35 cellular contexts compared by ENCODE assay signal in the genomic region with DNA sequence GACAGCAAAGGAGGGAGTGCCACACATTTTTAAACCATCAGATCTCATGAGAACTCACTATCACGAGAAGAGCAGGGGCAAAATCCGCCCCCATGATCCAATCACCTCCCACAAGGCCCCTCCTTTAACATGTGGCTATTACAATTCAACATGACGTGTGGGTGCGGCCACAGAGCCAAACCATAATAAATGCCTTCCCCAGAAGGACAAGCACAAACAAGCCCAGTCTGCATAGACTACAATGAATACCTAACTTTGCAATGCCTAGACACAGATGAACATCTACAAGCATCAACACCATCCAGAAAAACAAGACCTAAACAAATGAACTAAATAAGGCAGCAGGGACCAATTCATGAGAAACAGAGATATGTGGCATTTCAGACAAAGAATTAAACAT. TPM values are rescaled to one million over a fixed set of nuclear protein-coding genes. Genes with fewer than 3 reads are reported as not detected.
"Had no signal": no experiment of that assay in that cellular context is flagged by ENCODE, and none has a peak within 500 bp of the region (broad histone marks: within the 10 kb centered on the region; RNA-seq: fewer than 3 reads in every experiment).

No MANE protein-coding gene starts in this region.

- H3K9ac ChIP-seq: neural progenitor cell, parathyroid adenoma had no signal

- H3K79me2 ChIP-seq: hepatocyte, parathyroid adenoma had no signal

- H3K36me3 ChIP-seq: gastroesophageal sphincter, heart left ventricle, left lung, neural progenitor cell, right atrium auricular region, stomach, thoracic aorta, tibial nerve, upper lobe of right lung, uterus had no signal

- H3K27me3 ChIP-seq: gastroesophageal sphincter, hepatocyte, left lung, neural progenitor cell, right atrium auricular region, stomach, tibial nerve, upper lobe of right lung, uterus had no signal

- H3K27ac Mint-ChIP-seq: dendritic cell treated with granulocyte-macrophage colony-stimulating factor and Interleukin-4, amounts not matched to agents 40 ng/mL and 50 ng/mL, for 4 days; endodermal cell; naive thymus-derived CD4-positive, alpha-beta T cell; nephron; neural progenitor cell; progenitor cell of endocrine pancreas; stimulated activated effector memory CD8-positive, alpha-beta T cell treated with anti-CD3 and anti-CD28 coated beads, Interleukin-12 subunit alpha, Interleukin-12 subunit beta, amount 100 ng/mL, for 72 hours had no signal

- H3K9me3 ChIP-seq: thoracic aorta, upper lobe of right lung, uterus had no signal

- DNase-seq: effector CD8-positive, alpha-beta T cell; endodermal cell; erythroblast; foreskin fibroblast; heart left ventricle; left cardiac atrium; left lung; mesendoderm; midbrain; naive thymus-derived CD4-positive, alpha-beta T cell; stimulated activated CD4-positive, alpha-beta T cell treated with anti-CD3 and anti-CD28 coated beads, Interleukin-2, amount 100 ng/mL, for 24 hours; stimulated activated CD4-positive, alpha-beta T cell treated with anti-CD3 and anti-CD28 coated beads, Interleukin-4, amount 100 ng/mL, for 24 hours; stimulated activated naive CD4-positive, alpha-beta T cell treated with Interleukin-2 at 50 U/mL for 16 hours; stomach; upper lobe of right lung; uterus had no signal

- ATAC-seq: gastroesophageal sphincter; heart left ventricle; left cardiac atrium; left lung; naive thymus-derived CD4-positive, alpha-beta T cell; sciatic nerve; stimulated activated effector memory CD8-positive, alpha-beta T cell treated with anti-CD3 and anti-CD28 coated beads, Interleukin-12 subunit alpha, Interleukin-12 subunit beta, amount 100 ng/mL, for 72 hours; upper lobe of right lung had no signal

- H2AFZ ChIP-seq: hepatocyte, neural progenitor cell, parathyroid adenoma had no signal

- H3K4me2 ChIP-seq: hepatocyte, neural progenitor cell had no signal

- H3K27ac ChIP-seq: gastroesophageal sphincter, heart left ventricle, hepatocyte, left lung, neural progenitor cell, parathyroid adenoma, right atrium auricular region, stomach, thoracic aorta, tibial nerve, upper lobe of right lung, uterus had no signal

- H3K4me1 Mint-ChIP-seq: endodermal cell; naive thymus-derived CD4-positive, alpha-beta T cell; nephron; neural progenitor cell had no signal

- H3K27me3 Mint-ChIP-seq: dendritic cell treated with granulocyte-macrophage colony-stimulating factor and Interleukin-4, amounts not matched to agents 40 ng/mL and 50 ng/mL, for 4 days; progenitor cell of endocrine pancreas had no signal

- H3K4me1 ChIP-seq: gastroesophageal sphincter, heart left ventricle, left lung, neural progenitor cell, parathyroid adenoma, right atrium auricular region, stomach, tibial nerve, upper lobe of right lung, uterus had no signal

- H3K4me3 ChIP-seq: gastroesophageal sphincter, heart left ventricle, hepatocyte, left lung, neural progenitor cell, right atrium auricular region, stomach, thoracic aorta, tibial nerve, upper lobe of right lung, uterus had no signal

- H3K36me3 Mint-ChIP-seq: naive thymus-derived CD4-positive, alpha-beta T cell; neural progenitor cell; stimulated activated effector memory CD8-positive, alpha-beta T cell treated with anti-CD3 and anti-CD28 coated beads, Interleukin-12 subunit alpha, Interleukin-12 subunit beta, amount 100 ng/mL, for 72 hours had no signal

- H3K4me3 Mint-ChIP-seq: dendritic cell treated with granulocyte-macrophage colony-stimulating factor and Interleukin-4, amounts not matched to agents 40 ng/mL and 50 ng/mL, for 4 days; endodermal cell; naive thymus-derived CD4-positive, alpha-beta T cell; nephron; neural progenitor cell; stimulated activated effector memory CD8-positive, alpha-beta T cell treated with anti-CD3 and anti-CD28 coated beads, Interleukin-12 subunit alpha, Interleukin-12 subunit beta, amount 100 ng/mL, for 72 hours had no signal

RNA-seq across cellular contexts. Expression of gene ETDA, which starts 12.3 kb away (rescaled TPM):
- total RNA-seq: cerebellum; endodermal cell; gastroesophageal sphincter; heart left ventricle; hepatocyte; kidney epithelial cell; left cardiac atrium; left lung; lower leg skin; lung microvascular endothelial cell; mucosa of gallbladder; naive thymus-derived CD4-positive, alpha-beta T cell; osteoblast; progenitor cell of endocrine pancreas; right atrium auricular region; sciatic nerve; stomach; subcutaneous adipose tissue; thoracic aorta; tibial nerve; upper lobe of right lung; uterus had no signal
- polyA plus RNA-seq: heart left ventricle; hepatocyte; naive thymus-derived CD4-positive, alpha-beta T cell; stomach had no signal

RNA-seq across cellular contexts. Expression of gene ETDC, which starts 45.1 kb away (rescaled TPM):
- total RNA-seq: cerebellum; endodermal cell; gastroesophageal sphincter; heart left ventricle; hepatocyte; kidney epithelial cell; left cardiac atrium; left lung; lower leg skin; lung microvascular endothelial cell; mucosa of gallbladder; naive thymus-derived CD4-positive, alpha-beta T cell; osteoblast; progenitor cell of endocrine pancreas; right atrium auricular region; sciatic nerve; stomach; subcutaneous adipose tissue; thoracic aorta; tibial nerve; upper lobe of right lung; uterus had no signal
- polyA plus RNA-seq: heart left ventricle; hepatocyte; naive thymus-derived CD4-positive, alpha-beta T cell; stomach had no signal
